20 cellular contexts compared by ENCODE assay signal in the genomic region with DNA sequence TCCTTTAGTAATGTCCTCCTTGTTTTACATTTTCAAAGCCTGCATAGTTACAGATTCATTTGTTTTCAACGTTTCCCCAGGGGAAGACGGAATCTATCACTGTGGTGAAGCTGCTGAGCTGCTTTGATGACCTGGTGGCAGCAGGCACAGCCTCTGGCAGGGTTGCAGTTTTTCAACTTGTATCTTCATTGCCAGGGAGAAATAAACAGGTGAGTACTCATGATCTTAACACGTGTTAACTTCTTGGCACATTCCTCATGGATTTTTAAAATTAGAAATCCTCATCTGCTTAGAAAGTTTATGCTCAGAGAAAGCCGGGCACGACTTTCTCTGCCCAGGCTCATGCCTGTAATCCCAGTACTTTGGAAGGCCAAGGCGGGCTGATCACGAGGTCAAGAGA. TPM values are rescaled to one million over a fixed set of nuclear protein-coding genes. Genes with fewer than 3 reads are reported as not detected.
DNase-seq lines count a peak whose midpoint lies in the region; ATAC-seq and TF ChIP-seq lines count a peak whose summit lies in the region.
"Had no signal": no experiment of that assay in that cellular context is flagged by ENCODE, and none has a peak within 500 bp of the region (broad histone marks: within the 10 kb centered on the region; RNA-seq: fewer than 3 reads in every experiment).

No MANE protein-coding gene starts in this region.

- TF ChIP-seq CTCF in esophagus squamous epithelium (IDR thresholded peaks at IDR 0.05) (no peak), osteoblast (IDR thresholded peaks at IDR 0.05; ENCODE audit: extremely low read depth, low read depth, low read length) (no peak), tibial artery (IDR thresholded peaks at IDR 0.05) (no peak), type B pancreatic cell (conservative IDR thresholded peaks at IDR 0.05) (no peak)

- H2AFZ ChIP-seq in osteoblast (ENCODE audit: low read length), result no peak overlapping the region
- H2AFZ ChIP-seq: GM23248 had no signal

- H3K9me3 Mint-ChIP-seq in type B pancreatic cell, result peaks cover 11% of the 10 kb centered on the region

- DNase-seq in Right ventricle myocardium inferior (ENCODE audit: missing footprints) (no peak), cardiac septum (ENCODE audit: low spot score) (no peak), esophagus squamous epithelium (lab: John Stamatoyannopoulos, UW) (no peak), osteoblast (ENCODE audit: insufficient read length, low spot score, missing footprints) (peak; percentile 9), tibial artery (no peak), activated T-cell treated with anti-CD3 and anti-CD28 coated beads for 4 hours (no peak), type B pancreatic cell (ENCODE audit: extremely low spot score, unreplicated experiment) (no peak)
- DNase-seq: 8988T; BE2C; Calu3; CD4-positive, alpha-beta memory T cell; GM23248; KG1; NCI-H1436; NCI-H2029; NCI-H2171; NCI-H446 treated with DMSO at 0.1 percent for 48 hours; NCI-H748 treated with DMSO at 0.1 percent for 48 hours; RPMI8226 had no signal

- H4K20me1 ChIP-seq in osteoblast (ENCODE audit: insufficient read depth, low read length), result no peaks in the 10 kb centered on the region

- H3K4me3 ChIP-seq in esophagus squamous epithelium (no peak overlapping the region), osteoblast (ENCODE audit: insufficient read depth, low read length) (no peak overlapping the region), tibial artery (no peak overlapping the region)
- H3K4me3 ChIP-seq: GM23248 had no signal

- H3K9me3 ChIP-seq in esophagus squamous epithelium (peaks cover 0 to 13% (median 10%) of the 10 kb centered on the region in 3 donors), osteoblast (ENCODE audit: low read depth, low read length) (no peaks in the 10 kb centered on the region), tibial artery (peaks cover 0 to 16% (median 0%) of the 10 kb centered on the region in 3 donors)
- H3K9me3 ChIP-seq: BE2C had no signal

- peak overlapping the region in 3 of 4 donors; percentile 14 to 63 (median 18) for H3K27ac ChIP-seq in esophagus squamous epithelium
- H3K27ac ChIP-seq in osteoblast (ENCODE audit: low read depth, low read length), result no peak overlapping the region
- peak overlapping the region; percentile 11 to 50 for H3K27ac ChIP-seq in tibial artery
- H3K27ac ChIP-seq: GM23248 had no signal

- TF ChIP-seq POLR2A in esophagus squamous epithelium (IDR thresholded peaks at IDR 0.05), result no peak

- H3K27me3 ChIP-seq in esophagus squamous epithelium (no peaks in the 10 kb centered on the region), osteoblast (ENCODE audit: insufficient read depth, low read length) (no peaks in the 10 kb centered on the region), tibial artery (no peaks in the 10 kb centered on the region)
- H3K27me3 ChIP-seq: BE2C had no signal

- no peaks in the 10 kb centered on the region for H3K4me1 Mint-ChIP-seq in type B pancreatic cell (ENCODE audit: unreplicated experiment)

- no peak overlapping the region for H3K4me3 Mint-ChIP-seq in type B pancreatic cell
- H3K4me3 Mint-ChIP-seq: CD4-positive, alpha-beta memory T cell had no signal

- H3K27ac Mint-ChIP-seq in type B pancreatic cell, result no peak overlapping the region

- intact Hi-C loops in Right ventricle myocardium inferior (cut with DNase I) (no loop called here), cardiac septum (cut with DNase I) (no loop called here), esophagus squamous epithelium (cut with DNase I) (no loop called here), tibial artery (cut with DNase I; ENCODE audit: low total_unique reads) (no loop called here)

- no peak overlapping the region for H3K4me2 ChIP-seq in osteoblast (ENCODE audit: insufficient read depth, low read length)

- H3K4me1 ChIP-seq in esophagus squamous epithelium (peaks cover 0 to 6% (median 0%) of the 10 kb centered on the region in 3 donors), osteoblast (ENCODE audit: insufficient read depth, low read length) (no peaks in the 10 kb centered on the region), tibial artery (peaks cover 0 to 20% (median 13%) of the 10 kb centered on the region in 4 donors)
- H3K4me1 ChIP-seq: BE2C had no signal

- H3K36me3 ChIP-seq in esophagus squamous epithelium, result peaks cover 0 to 39% (median 0%) of the 10 kb centered on the region in 3 donors
- peaks cover 13% of the 10 kb centered on the region for H3K36me3 ChIP-seq in osteoblast (ENCODE audit: insufficient read depth, low read length)
- H3K36me3 ChIP-seq in tibial artery, result peaks cover 6 to 20% (median 8%) of the 10 kb centered on the region in 3 donors
- H3K36me3 ChIP-seq: BE2C had no signal

- H3K79me2 ChIP-seq in osteoblast (ENCODE audit: insufficient read depth, low read length), result no peaks in the 10 kb centered on the region

- 87 to 90% methylated on average over 7 of the region's 7 CpGs for WGBS in esophagus squamous epithelium, 2 donors

- peaks cover 29% of the 10 kb centered on the region for H3K36me3 Mint-ChIP-seq in type B pancreatic cell

- no peaks in the 10 kb centered on the region for H3K27me3 Mint-ChIP-seq in type B pancreatic cell
- H3K27me3 Mint-ChIP-seq: CD4-positive, alpha-beta memory T cell had no signal

- peak; percentile 68 for ATAC-seq in Right ventricle myocardium inferior
- no peak for ATAC-seq in GM18861 (IDR thresholded peaks at IDR 0.05; ENCODE audit: unreplicated experiment)

RNA-seq across cellular contexts. Expression of a gene that starts 44.5 kb away (rescaled TPM):
- 19.4 TPM for total RNA-seq in Right ventricle myocardium inferior
- total RNA-seq in cardiac septum, result 28.0 TPM
- total RNA-seq in esophagus squamous epithelium, result 10 to 100 TPM in 3 of 4 donors, 1 to 10 TPM in 1; 5.4 to 18.1 (median 12.9) TPM
- total RNA-seq in osteoblast, result 13.0 and 13.3 TPM in 2 replicates
- total RNA-seq in type B pancreatic cell (ENCODE audit: low replicate concordance), result 25.5 and 31.0 TPM in 2 replicates

RNA-seq across cellular contexts. Expression of a gene that starts 44.6 kb away (rescaled TPM):
- 31.1 TPM for total RNA-seq in Right ventricle myocardium inferior
- total RNA-seq in cardiac septum, result 24.5 TPM
- 10 to 100 TPM; 23.2 to 42.4 (median 38.0) TPM for total RNA-seq in esophagus squamous epithelium
- total RNA-seq in osteoblast, result 31.8 and 49.2 TPM in 2 replicates
- total RNA-seq in type B pancreatic cell (ENCODE audit: low replicate concordance), result 29.5 and 34.2 TPM in 2 replicates
